In the genomic region with DNA sequence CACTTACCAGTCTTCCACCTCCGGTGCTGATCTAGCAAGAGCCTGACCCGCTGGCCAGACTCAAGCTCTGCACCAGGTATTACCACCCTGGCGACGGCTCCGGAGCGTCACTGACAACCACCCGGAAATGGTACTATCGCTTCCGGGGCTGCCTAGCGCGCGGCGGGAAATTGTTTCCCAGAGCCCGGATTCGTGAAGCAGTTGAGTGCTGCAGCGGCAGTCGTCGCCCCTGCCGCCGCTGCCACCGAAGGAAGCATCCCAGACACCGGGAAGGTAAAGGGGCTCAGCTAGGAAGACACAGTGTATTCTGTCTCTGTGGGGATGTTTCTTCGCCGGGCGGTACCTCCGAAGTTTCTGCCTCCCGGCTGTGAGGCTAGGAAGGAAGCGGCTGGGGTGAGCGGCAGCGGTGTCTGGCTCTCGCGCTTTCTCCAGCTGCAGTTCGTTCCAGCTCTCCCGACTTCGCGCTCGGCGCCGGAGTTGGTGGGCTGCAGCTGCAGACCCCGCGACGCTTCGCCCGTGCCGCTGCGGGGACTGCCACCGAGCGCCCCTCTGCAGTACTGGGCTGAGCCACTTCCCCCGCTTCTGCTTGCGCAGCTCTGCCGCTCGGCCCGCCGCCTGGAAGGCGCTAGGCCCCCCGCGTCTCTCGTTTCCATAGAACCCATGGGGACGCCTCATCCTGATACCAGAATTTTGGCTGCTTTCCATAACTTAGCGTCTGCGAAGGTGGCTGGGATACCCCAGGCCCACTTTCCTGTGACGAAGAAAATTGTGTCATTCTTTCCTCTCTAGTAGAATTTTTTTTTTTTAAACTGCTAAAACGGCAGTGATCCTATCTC, we compare ENCODE assay signal across 8 cellular contexts. TPM values are rescaled to one million over a fixed set of nuclear protein-coding genes. Genes with fewer than 3 reads are reported as not detected.
DNase-seq lines count a peak whose midpoint lies in the region; ATAC-seq lines count a peak whose summit lies in the region.

A gene with protein sequence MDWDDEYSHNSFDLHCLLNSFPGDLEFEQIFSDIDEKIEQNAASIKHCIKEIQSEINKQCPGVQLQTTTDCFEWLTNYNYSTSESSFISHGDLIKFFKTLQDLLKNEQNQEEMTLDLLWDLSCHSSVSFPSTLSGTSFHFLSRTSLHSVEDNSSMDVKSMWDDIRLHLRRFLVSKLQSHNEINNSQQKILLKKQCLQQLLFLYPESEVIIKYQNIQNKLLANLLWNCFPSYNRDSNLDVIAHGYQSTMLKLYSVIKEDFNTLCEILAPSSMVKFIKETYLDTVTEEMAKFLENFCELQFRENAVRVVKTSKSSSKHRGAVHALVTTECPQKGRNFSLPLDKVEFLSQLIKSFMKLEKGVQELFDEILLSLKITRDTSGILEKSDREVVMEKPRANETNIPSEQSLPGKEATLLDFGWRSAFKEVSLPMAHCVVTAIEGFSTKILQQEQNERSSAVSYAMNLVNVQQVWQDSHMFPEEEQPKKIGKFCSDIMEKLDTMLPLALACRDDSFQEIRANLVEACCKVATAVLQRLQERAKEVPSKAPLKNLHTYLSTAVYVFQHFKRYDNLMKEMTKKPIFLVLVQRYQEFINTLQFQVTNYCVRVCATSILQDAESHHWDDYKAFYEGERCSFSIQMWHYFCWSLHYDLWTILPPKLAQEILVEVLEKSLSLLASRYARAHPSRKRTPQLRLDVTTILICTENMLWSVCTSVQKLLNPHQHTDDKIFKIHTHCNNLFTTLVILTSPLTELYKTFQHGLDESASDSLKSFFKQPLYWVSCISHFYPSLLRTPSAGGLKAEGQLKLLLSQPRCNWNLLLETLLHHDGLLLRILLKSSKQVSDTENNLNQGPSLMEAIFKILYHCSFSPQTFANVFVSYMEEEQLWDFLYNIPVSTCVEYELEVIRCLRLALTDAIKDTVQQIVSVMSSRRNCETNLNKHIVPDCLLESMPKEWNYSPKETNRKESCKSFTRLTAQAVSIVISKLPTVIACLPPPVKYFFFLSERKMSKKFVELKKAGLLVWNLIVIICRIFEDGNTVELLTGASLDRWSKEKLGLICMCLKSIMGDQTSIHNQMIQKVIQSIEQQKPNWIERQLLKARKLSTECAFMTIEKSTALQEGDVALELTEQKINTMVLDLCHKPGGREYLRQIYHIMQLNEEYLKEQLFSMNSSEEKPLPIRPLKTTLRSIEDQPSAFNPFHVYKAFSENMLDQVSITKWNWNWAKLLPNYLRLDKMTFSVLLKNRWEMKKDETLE (N-terminal part only) (minus strand): TSS at position 112 of the 836 bp plus-strand sequence. CDS start 81,478 bp downstream, outside the sequence.
A gene (plus strand): TSS at position 177 of the 836 bp plus-strand sequence. CDS start 10,142 bp downstream, outside the sequence.

- 0% methylated on average over 62 to 63 of the region's 63 CpGs for WGBS in esophagus, 2 donors

- peak; percentile 86 for DNase-seq in DMS114 treated with DMSO at 0.1 percent for 48 hours (lab: John Stamatoyannopoulos, UW; ENCODE audit: unreplicated experiment)
- peak; percentile 52 for DNase-seq in HuH-7.5 (ENCODE audit: low spot score)
- DNase-seq in OCI-M1 (lab: John Stamatoyannopoulos, UW): peak; percentile 93
- peak; percentile 84 for DNase-seq in activated T-cell treated with anti-CD3 and anti-CD28 coated beads, Interleukin-2, amount 50 U/mL, for 1 hour
- DNase-seq in stimulated activated CD8-positive, alpha-beta memory T cell treated with anti-CD3 and anti-CD28 coated beads, Interleukin-4, amount 100 ng/mL, for 48 hours: peak; percentile 90

- peak within 1 kb of the TSS; percentile 79 to 89 for H3K27ac ChIP-seq in esophagus (ENCODE audit: low read depth in 2 of 2, low read length in 1 of 2)

- ATAC-seq in GM21528 (IDR thresholded peaks at IDR 0.05; ENCODE audit: low FRiP score, unreplicated experiment): peak; percentile 98

- peak within 1 kb of the TSS; percentile 75 to 93 for H3K4me3 ChIP-seq in esophagus (ENCODE audit: low read depth in 1 of 2, low read length in 2 of 2)
- H3K4me3 ChIP-seq in mucosa of stomach (ENCODE audit: low read length): peak within 1 kb of the TSS; percentile 58

- H3K27me3 ChIP-seq in esophagus (ENCODE audit: control insufficient read depth in 1 of 2, insufficient read depth in 2 of 2, low read length in 2 of 2) (no peaks in the 10 kb centered on the region), mucosa of stomach (ENCODE audit: control insufficient read depth, insufficient read depth, low read length) (no peaks in the 10 kb centered on the region)

- no peaks in the 10 kb centered on the region for H3K9me3 ChIP-seq in esophagus (ENCODE audit: control insufficient read depth in 2 of 2, insufficient read depth in 1 of 2, low read depth in 1 of 2, low read length in 1 of 2)
- no peaks in the 10 kb centered on the region for H3K9me3 ChIP-seq in mucosa of stomach (ENCODE audit: control insufficient read depth, low read length)

- H3K4me1 ChIP-seq in esophagus (ENCODE audit: control insufficient read depth in 2 of 2, insufficient read depth in 2 of 2, low read length in 1 of 2) (no peaks in the 10 kb centered on the region), mucosa of stomach (ENCODE audit: control insufficient read depth, insufficient read depth, low read length) (no peaks in the 10 kb centered on the region)

- H3K9ac ChIP-seq in mucosa of stomach (ENCODE audit: low read length): peak within 1 kb of the TSS; percentile 64

- H3K36me3 ChIP-seq in esophagus (ENCODE audit: control insufficient read depth in 2 of 2, insufficient read depth in 2 of 2, low read length in 1 of 2) (no peaks in the 10 kb centered on the region), mucosa of stomach (ENCODE audit: control insufficient read depth, insufficient read depth, low read length) (no peaks in the 10 kb centered on the region)

RNA-seq across cellular contexts. Expression of the first gene that starts in this region (rescaled TPM):
- under 1 TPM; 0.29 to 0.38 TPM for polyA plus RNA-seq in esophagus

RNA-seq across cellular contexts. Expression of the second gene that starts in this region (rescaled TPM):
- 1 to 10 TPM; 1.8 to 2.2 TPM for polyA plus RNA-seq in esophagus

Comparison
In these comparisons a context has a peak if more than half of its experiments do, and no peak if none do; other contexts are left out.
1. Peak in every context shown above with its lines: DNase-seq, ATAC-seq, H3K4me3 ChIP-seq and H3K27ac ChIP-seq.